ENCODE assay signal across 23 cellular contexts in the genomic region with DNA sequence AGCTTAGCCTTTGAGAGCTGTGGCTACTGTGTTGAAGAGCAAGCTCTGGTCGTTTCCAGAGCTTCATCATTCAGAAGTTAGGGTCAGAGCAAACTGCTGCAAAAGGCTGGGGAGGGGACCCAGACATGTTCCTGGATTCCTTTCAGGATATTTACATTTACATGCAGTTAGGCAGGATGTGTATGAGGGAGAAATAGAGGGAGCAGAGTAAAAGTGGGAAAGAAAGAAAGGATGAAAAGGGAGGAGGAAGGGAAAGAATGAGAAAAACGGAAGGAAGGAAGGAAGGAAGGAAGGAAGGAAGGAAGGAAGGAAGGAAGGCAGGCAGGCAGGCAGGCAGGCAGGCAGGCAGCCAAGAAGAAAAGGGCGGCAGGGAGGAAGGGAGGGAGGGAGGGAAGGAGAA.
A peak's percentile ranks its signal among the peaks of the same experiment; 100 is the strongest.
DNase-seq lines count a peak whose midpoint lies in the region; ATAC-seq, FAIRE-seq and TF ChIP-seq lines count a peak whose summit lies in the region.
"Had no signal": no experiment of that assay in that cellular context is flagged by ENCODE, and none has a peak within 500 bp of the region (broad histone marks: within the 10 kb centered on the region; RNA-seq: fewer than 3 reads in every experiment).

No MANE protein-coding gene starts in this region.

- no peak for TF ChIP-seq RAD21 in GM12878 (IDR thresholded peaks at IDR 0.05; ENCODE audit: insufficient read depth, low read depth, low read length)

- POLR2A ChIA-PET in MCF 10A (lab: Yijun Ruan, JAX) (no interaction called here), GM12878 (lab: Charles Lee) (interaction anchor here (1.1 to 1.3 kb wide), 2 partner anchors 75 to 77 kb away, joined by 3 to 4 read pairs; no protein-coding TSS in a partner anchor)

- TF ChIP-seq CTCF in MCF 10A (IDR thresholded peaks at IDR 0.05; ENCODE audit: unreplicated experiment), result no peak
- no peak for TF ChIP-seq CTCF in breast epithelium (IDR thresholded peaks at IDR 0.05)
- TF ChIP-seq CTCF in GM12878 (IDR thresholded peaks at IDR 0.05 in 2 of 3, conservative IDR thresholded peaks at IDR 0.05 in 1 of 3; ENCODE audit: control insufficient read depth in 2 of 3, extremely low read depth in 1 of 3, insufficient read depth in 1 of 3, low read depth in 3 of 3, low read length in 3 of 3), result no peak
- no peak for TF ChIP-seq CTCF in transverse colon (IDR thresholded peaks at IDR 0.05)
- no peak for TF ChIP-seq CTCF in mesothelial cell of epicardium (IDR thresholded peaks at IDR 0.05; ENCODE audit: unreplicated experiment)
- no peak for TF ChIP-seq CTCF in tibial artery (IDR thresholded peaks at IDR 0.05)

- H3K36me3 ChIP-seq in breast epithelium (no peaks in the 10 kb centered on the region), GM12878 (ENCODE audit: control insufficient read depth in 2 of 2, insufficient read depth in 2 of 2, low read length in 1 of 2) (no peaks in the 10 kb centered on the region), mucosa of rectum (ENCODE audit: control insufficient read depth in 2 of 2, insufficient read depth in 2 of 2, low read length in 2 of 2) (no peaks in the 10 kb centered on the region), transverse colon (no peaks in the 10 kb centered on the region), tibial artery (no peaks in the 10 kb centered on the region)
- H3K36me3 ChIP-seq: BLaER1 treated with 17β-estradiol and CSF1 and Interleukin-3, amounts not matched to agents 10 nM and 100 nM had no signal

- WGBS in GM12878 (ENCODE audit: insufficient coverage, insufficient replicate concordance, low lambda C conversion rate, missing lambda C conversion rate), result 3% methylated on average over 2 of the region's 3 CpGs
- WGBS in transverse colon (ENCODE audit: low coverage in 1 of 2), 2 donors, result 15 to 24% methylated on average over 3 of the region's 3 CpGs

- RAD21 ChIA-PET in GM12878 (lab: Charles Lee; ENCODE audit: unreplicated experiment), result interaction anchor here (0.7 to 2.8 kb wide), 6 partner anchors 14 to 303 kb away, joined by 3 to 24 read pairs (median 8); no protein-coding TSS in a partner anchor

- SMC1A ChIA-PET in GM12878 (lab: Charles Lee; ENCODE audit: uncharacterized antibody, unreplicated experiment), result interaction anchor here (1.0 to 5.7 kb wide), 10 partner anchors 11 to 206 kb away, joined by 3 to 45 read pairs (median 4); no protein-coding TSS in a partner anchor

- H4K20me1 ChIP-seq in GM12878 (ENCODE audit: control insufficient read depth, insufficient read depth), result no peaks in the 10 kb centered on the region
- H4K20me1 ChIP-seq: BLaER1 treated with 17β-estradiol and CSF1 and Interleukin-3, amounts not matched to agents 10 nM and 100 nM had no signal

- H3K27me3 Mint-ChIP-seq in MCF 10A (ENCODE audit: insufficient read depth, unreplicated experiment), result no peaks in the 10 kb centered on the region
- peaks cover 40% of the 10 kb centered on the region for H3K27me3 Mint-ChIP-seq in mesothelial cell of epicardium (ENCODE audit: low read depth)

- FAIRE-seq in GM12878 (lab: Jason Lieb, UNC), result no peak
- FAIRE-seq: GM12892, HTR-8/SVneo had no signal

- TF ChIP-seq EP300 in GM12878 (IDR thresholded peaks at IDR 0.05; ENCODE audit: borderline replicate concordance in 1 of 2, control insufficient read depth in 1 of 2, low read depth in 2 of 2, low read length in 2 of 2) (no peak), transverse colon (IDR thresholded peaks at IDR 0.05; ENCODE audit: low read depth) (no peak)

- H3K79me2 ChIP-seq in GM12878 (ENCODE audit: control insufficient read depth, insufficient read depth, low read length), result no peaks in the 10 kb centered on the region

- intact Hi-C loops in MCF 10A (cut with micrococcal nuclease), result no loop called here
- intact Hi-C loops in breast epithelium (cut with DNase I; ENCODE audit: low total_unique reads), result no loop called here
- intact Hi-C loops in GM12878 (cut with micrococcal nuclease; ENCODE audit: unreplicated experiment), result loop anchor here (2.0 kb wide), 1 partner anchor 77 kb away; no protein-coding TSS in a partner anchor
- intact Hi-C loops in transverse colon (cut with DNase I; ENCODE audit: low total_unique reads), result no loop called here
- intact Hi-C loops in tibial artery (cut with DNase I; ENCODE audit: low total_unique reads), result no loop called here

- H2AFZ ChIP-seq in GM12878 (ENCODE audit: control insufficient read depth, low read depth, low read length), result no peak overlapping the region

- H3K4me3 ChIP-seq in breast epithelium (no peak overlapping the region), GM12878 (no peak overlapping the region), mucosa of rectum (ENCODE audit: low read length in 2 of 2) (no peak overlapping the region), transverse colon (no peak overlapping the region), tibial artery (no peak overlapping the region)
- H3K4me3 ChIP-seq: BLaER1 treated with 17β-estradiol and CSF1 and Interleukin-3, amounts not matched to agents 10 nM and 100 nM had no signal

- H3K4me3 Mint-ChIP-seq in MCF 10A (ENCODE audit: unreplicated experiment), result no peak overlapping the region
- H3K4me3 Mint-ChIP-seq in mesothelial cell of epicardium, result no peak overlapping the region
- H3K4me3 Mint-ChIP-seq: CD8-positive, alpha-beta T cell had no signal

- no peak for DNase-seq in MCF 10A (ENCODE audit: unreplicated experiment)
- DNase-seq in breast epithelium (ENCODE audit: low spot score in 2 of 2), result no peak
- no peak for DNase-seq in GM12878 (ENCODE audit: low read depth, low spot score)
- DNase-seq in transverse colon, result no peak
- DNase-seq in mesothelial cell of epicardium (ENCODE audit: low spot score in 2 of 2, unreplicated experiment in 2 of 2), result no peak
- no peak for DNase-seq in tibial artery
- DNase-seq: Calu3; CD8-positive, alpha-beta T cell; DMS153; GOT3; HCEC 1CT; Kasumi-1; NCI-H146; NCI-H2171 treated with DMSO at 0.1 percent for 48 hours; NCI-H446; NCI-H526; Right ventricle myocardium superior had no signal

- H3K4me2 ChIP-seq in GM12878 (ENCODE audit: control insufficient read depth, insufficient read depth), result no peak overlapping the region
- H3K4me2 ChIP-seq: BLaER1 treated with 17β-estradiol and CSF1 and Interleukin-3, amounts not matched to agents 10 nM and 100 nM had no signal

- H3K9me3 Mint-ChIP-seq in MCF 10A (ENCODE audit: unreplicated experiment) (no peaks in the 10 kb centered on the region), mesothelial cell of epicardium (no peaks in the 10 kb centered on the region)
- H3K9me3 Mint-ChIP-seq: CD8-positive, alpha-beta T cell had no signal

- H3K27ac Mint-ChIP-seq in MCF 10A (ENCODE audit: low read depth, unreplicated experiment) (peak overlapping the region; percentile 13), mesothelial cell of epicardium (no peak overlapping the region)
- H3K27ac Mint-ChIP-seq: CD8-positive, alpha-beta T cell had no signal

- H3K9ac ChIP-seq in GM12878 (ENCODE audit: control insufficient read depth, insufficient read depth, low read length) (no peak overlapping the region), mucosa of rectum (ENCODE audit: low read depth in 1 of 2, low read length in 2 of 2) (peak overlapping the region in 1 of 2 donors; percentile 20)
- H3K9ac ChIP-seq: BLaER1 treated with 17β-estradiol and CSF1 and Interleukin-3, amounts not matched to agents 10 nM and 100 nM had no signal

- H3K4me1 ChIP-seq in breast epithelium (no peaks in the 10 kb centered on the region), GM12878 (ENCODE audit: control insufficient read depth, insufficient read depth, low read length) (no peaks in the 10 kb centered on the region), mucosa of rectum (ENCODE audit: control insufficient read depth in 2 of 2, insufficient read depth in 2 of 2, low read length in 2 of 2) (peaks cover 19 to 21% of the 10 kb centered on the region in 2 donors), transverse colon (peaks cover 0 to 48% (median 17%) of the 10 kb centered on the region in 4 donors), tibial artery (no peaks in the 10 kb centered on the region)
- H3K4me1 ChIP-seq: BLaER1 treated with 17β-estradiol and CSF1 and Interleukin-3, amounts not matched to agents 10 nM and 100 nM had no signal

- CTCF ChIA-PET in MCF 10A (lab: Yijun Ruan, JAX) (no interaction called here), GM12878 (lab: Yijun Ruan, JAX) (interaction anchor here (0.5 to 6.0 kb wide), 7 partner anchors 10 to 398 kb away, joined by 3 to 31 read pairs (median 22); no protein-coding TSS in a partner anchor)

- ATAC-seq in GM12878, result no peak
- ATAC-seq in GM21515 (IDR thresholded peaks at IDR 0.05; ENCODE audit: unreplicated experiment), result no peak
- ATAC-seq: CD8-positive, alpha-beta T cell had no signal

- in situ Hi-C loops in GM12878 (cut with MboI), result no loop called here
- in situ Hi-C loops in transverse colon (cut with MboI; ENCODE audit: low pct_ligation_motif_present in 1 of 4, low pct_unique_long_range_greater_than_20kb in 1 of 4, low sequenced_read_pairs in 3 of 4), result no loop called here

- no peaks in the 10 kb centered on the region for H3K9me3 ChIP-seq in breast epithelium
- H3K9me3 ChIP-seq in GM12878 (replicated peaks; ENCODE audit: control insufficient read depth, insufficient read depth, low read length), result no peaks in the 10 kb centered on the region
- no peaks in the 10 kb centered on the region for H3K9me3 ChIP-seq in mucosa of rectum (ENCODE audit: control insufficient read depth in 2 of 2, low read length in 2 of 2)
- H3K9me3 ChIP-seq in transverse colon, result no peaks in the 10 kb centered on the region
- no peaks in the 10 kb centered on the region for H3K9me3 ChIP-seq in tibial artery
- H3K9me3 ChIP-seq: BLaER1 treated with 17β-estradiol and CSF1 and Interleukin-3, amounts not matched to agents 10 nM and 100 nM had no signal

- no peaks in the 10 kb centered on the region for H3K4me1 Mint-ChIP-seq in MCF 10A (ENCODE audit: insufficient read depth, unreplicated experiment)
- H3K4me1 Mint-ChIP-seq in mesothelial cell of epicardium, result no peaks in the 10 kb centered on the region

- H3K27me3 ChIP-seq in breast epithelium, result no peaks in the 10 kb centered on the region
- no peaks in the 10 kb centered on the region for H3K27me3 ChIP-seq in GM12878 (replicated peaks in 1 of 2; ENCODE audit: control insufficient read depth in 2 of 2, insufficient read depth in 2 of 2, low read length in 1 of 2)
- H3K27me3 ChIP-seq in mucosa of rectum (ENCODE audit: control insufficient read depth in 2 of 2, insufficient read depth in 2 of 2, low read length in 2 of 2), result no peaks in the 10 kb centered on the region
- H3K27me3 ChIP-seq in transverse colon, result no peaks in the 10 kb centered on the region
- no peaks in the 10 kb centered on the region for H3K27me3 ChIP-seq in tibial artery
- H3K27me3 ChIP-seq: BLaER1 treated with 17β-estradiol and CSF1 and Interleukin-3, amounts not matched to agents 10 nM and 100 nM had no signal

- TF ChIP-seq POLR2A in breast epithelium (IDR thresholded peaks at IDR 0.05) (no peak), GM12878 (IDR thresholded peaks at IDR 0.05; ENCODE audit: low read depth, low read length) (no peak), transverse colon (IDR thresholded peaks at IDR 0.05) (no peak)

- no peak overlapping the region for H3K27ac ChIP-seq in breast epithelium
- H3K27ac ChIP-seq in GM12878 (ENCODE audit: control insufficient read depth, insufficient read depth), result no peak overlapping the region
- peak overlapping the region; percentile 46 to 66 for H3K27ac ChIP-seq in mucosa of rectum (ENCODE audit: low read depth in 2 of 2, low read length in 2 of 2)
- peak overlapping the region; percentile 51 to 72 (median 66) for H3K27ac ChIP-seq in transverse colon
- no peak overlapping the region for H3K27ac ChIP-seq in tibial artery
- H3K27ac ChIP-seq: 22Rv1; BLaER1 treated with 17β-estradiol and CSF1 and Interleukin-3, amounts not matched to agents 10 nM and 100 nM had no signal

- BruUV-seq in MCF 10A (replicated peaks; lab: Mats Ljungman, UMichigan), result no TSS peak
- BruUV-seq in GM12878 (replicated peaks; lab: Mats Ljungman, UMichigan), result no TSS peak

- H3K36me3 Mint-ChIP-seq in MCF 10A (ENCODE audit: insufficient read depth, unreplicated experiment) (no peaks in the 10 kb centered on the region), mesothelial cell of epicardium (no peaks in the 10 kb centered on the region)
- H3K36me3 Mint-ChIP-seq: CD8-positive, alpha-beta T cell had no signal

Comparison
In these comparisons a context has a peak if more than half of its experiments do, and no peak if none do; other contexts are left out.
1. H3K27ac ChIP-seq: peak in mucosa of rectum (2 of 2) and transverse colon (4 of 4); none in breast epithelium (0 of 2), GM12878 (single experiment) and tibial artery (0 of 2).